ENCODE assay signal across 1 cellular context in genomic region chr13:30308548-30308947, GRCh38.
TF ChIP-seq lines count a peak whose summit lies in the region.

No MANE protein-coding gene starts in this region.

TF ChIP-seq in K562, 482 proteins besides CTCF, POLR2A, EP300 and RAD21 (continued from another document):
- TF ChIP-seq MLX (CRISPR knock-in tag; conservative IDR thresholded peaks at IDR 0.05) = no peak
- no peak for TF ChIP-seq NFRKB (IDR thresholded peaks at IDR 0.05; ENCODE audit: low read depth)
- TF ChIP-seq ZBTB43 (CRISPR knock-in tag; IDR thresholded peaks at IDR 0.05) = no peak
- TF ChIP-seq PRPF4 (IDR thresholded peaks at IDR 0.05; ENCODE audit: insufficient read depth, low read depth, low read length, poor library complexity, severe bottlenecking) = no peak
- no peak for TF ChIP-seq TBL1XR1 (IDR thresholded peaks at IDR 0.05; ENCODE audit: low read length in 2 of 2)
- no peak for TF ChIP-seq NCOA4 (IDR thresholded peaks at IDR 0.05; ENCODE audit: partially characterized antibody)
- TF ChIP-seq NR3C1 (CRISPR knock-in tag; IDR thresholded peaks at IDR 0.05) = no peak
- no peak for TF ChIP-seq ZNF584 (CRISPR knock-in tag; IDR thresholded peaks at IDR 0.05; ENCODE audit: low read depth)
- TF ChIP-seq ZNF274 (IDR thresholded peaks at IDR 0.05; ENCODE audit: borderline replicate concordance, low read depth, low read length) = no peak
- TF ChIP-seq ZNF830 (CRISPR knock-in tag; IDR thresholded peaks at IDR 0.05) = no peak
- TF ChIP-seq RBM15 (IDR thresholded peaks at IDR 0.05; ENCODE audit: insufficient read depth, low read length) = no peak
- TF ChIP-seq ZNF449 (CRISPR knock-in tag; IDR thresholded peaks at IDR 0.05) = no peak
- no peak for TF ChIP-seq ELF4 (CRISPR knock-in tag; IDR thresholded peaks at IDR 0.05)
- TF ChIP-seq GATA2 (CRISPR knock-in tag; IDR thresholded peaks at IDR 0.05) = no peak
- no peak for TF ChIP-seq ZMIZ1 (IDR thresholded peaks at IDR 0.05; ENCODE audit: low read depth in 2 of 2, low read length in 2 of 2)
- TF ChIP-seq PATZ1 (CRISPR knock-in tag; IDR thresholded peaks at IDR 0.05; ENCODE audit: borderline replicate concordance) = no peak
- no peak for TF ChIP-seq TGIF2 (CRISPR knock-in tag; IDR thresholded peaks at IDR 0.05)
- TF ChIP-seq ELF2 (CRISPR knock-in tag; IDR thresholded peaks at IDR 0.05) = no peak
- no peak for TF ChIP-seq HMG20B (CRISPR knock-in tag; IDR thresholded peaks at IDR 0.05)
- TF ChIP-seq PTBP1 (IDR thresholded peaks at IDR 0.05; ENCODE audit: low read depth, low read length) = no peak
- TF ChIP-seq SMARCA4 (IDR thresholded peaks at IDR 0.05) = peak; percentile 59
- no peak for TF ChIP-seq ZNF79 (CRISPR knock-in tag; IDR thresholded peaks at IDR 0.05; ENCODE audit: low read depth)
- TF ChIP-seq DPF2 (IDR thresholded peaks at IDR 0.05) = peak; percentile 76
- no peak for TF ChIP-seq GTF2F1 (IDR thresholded peaks at IDR 0.05; ENCODE audit: low read depth, low read length)
- no peak for TF ChIP-seq GTF2E2 (tag; IDR thresholded peaks at IDR 0.05)
- TF ChIP-seq KDM5B (IDR thresholded peaks at IDR 0.05; ENCODE audit: insufficient replicate concordance, low read depth, low read length) = no peak
- no peak for TF ChIP-seq FOXO4 (CRISPR knock-in tag; IDR thresholded peaks at IDR 0.05)
- TF ChIP-seq ARID3B (CRISPR knock-in tag; IDR thresholded peaks at IDR 0.05; ENCODE audit: borderline replicate concordance) = no peak
- TF ChIP-seq POLR2H (tag; IDR thresholded peaks at IDR 0.05; ENCODE audit: low read depth) = 0 out of 2 replicates have a peak, but pooled peaks have one; percentile 36
- no peak for TF ChIP-seq ZNF695 (CRISPR knock-in tag; IDR thresholded peaks at IDR 0.05)
- TF ChIP-seq ZNF707 (CRISPR knock-in tag; conservative IDR thresholded peaks at IDR 0.05) = no peak
- no peak for TF ChIP-seq KLF16 (IDR thresholded peaks at IDR 0.05)
- peak; percentile 37; the same call in 1 of the 2 replicates for TF ChIP-seq EHMT2 (IDR thresholded peaks at IDR 0.05)
- TF ChIP-seq MCM2 (IDR thresholded peaks at IDR 0.05; ENCODE audit: low read depth) = no peak
- no peak for TF ChIP-seq ZNF24 (IDR thresholded peaks at IDR 0.05)
- TF ChIP-seq GABPB2 (CRISPR knock-in tag; conservative IDR thresholded peaks at IDR 0.05) = no peak
- TF ChIP-seq NRF1 (conservative IDR thresholded peaks at IDR 0.05 in 1 of 2, IDR thresholded peaks at IDR 0.05 in 1 of 2) = no peak
- no peak for TF ChIP-seq TARDBP (IDR thresholded peaks at IDR 0.05)
- no peak for TF ChIP-seq CHD4 (IDR thresholded peaks at IDR 0.05; ENCODE audit: insufficient read depth, insufficient replicate concordance, low read depth, low read length, poor library complexity, severe bottlenecking)
- no peak for TF ChIP-seq CBX5 (IDR thresholded peaks at IDR 0.05; ENCODE audit: borderline replicate concordance, low read depth)
- peak; percentile 97 for TF ChIP-seq MAFF (IDR thresholded peaks at IDR 0.05; ENCODE audit: low read length)
- no peak for TF ChIP-seq PRMT5 (CRISPR knock-in tag; IDR thresholded peaks at IDR 0.05)
- TF ChIP-seq ATF1 (CRISPR knock-in tag; IDR thresholded peaks at IDR 0.05) = no peak
- TF ChIP-seq ATF1 (tag; IDR thresholded peaks at IDR 0.05) = 0 out of 2 replicates have a peak, but pooled peaks have one; percentile 7
- TF ChIP-seq PREB (CRISPR knock-in tag; IDR thresholded peaks at IDR 0.05) = no peak
- peak; percentile 96 for TF ChIP-seq C11orf30 (IDR thresholded peaks at IDR 0.05; ENCODE audit: low read depth)
- TF ChIP-seq TRIM28 (IDR thresholded peaks at IDR 0.05) = no peak
- no peak for TF ChIP-seq FOXA1 (IDR thresholded peaks at IDR 0.05; ENCODE audit: borderline replicate concordance)
- TF ChIP-seq MED1 (CRISPR knock-in tag; IDR thresholded peaks at IDR 0.05; ENCODE audit: borderline replicate concordance) = no peak
- no peak for TF ChIP-seq HOMEZ (CRISPR knock-in tag; IDR thresholded peaks at IDR 0.05)
- no peak for TF ChIP-seq POU5F1 (IDR thresholded peaks at IDR 0.05; ENCODE audit: borderline replicate concordance, low read depth, low read length, partially characterized antibody)
- no peak for TF ChIP-seq ZNF253 (CRISPR knock-in tag; conservative IDR thresholded peaks at IDR 0.05)
- TF ChIP-seq SREBF1 (IDR thresholded peaks at IDR 0.05; ENCODE audit: borderline replicate concordance, low read depth, low read length) = no peak
- TF ChIP-seq ELF1 (tag; IDR thresholded peaks at IDR 0.05) = no peak
- TF ChIP-seq NFE2L1 (tag; IDR thresholded peaks at IDR 0.05; ENCODE audit: borderline replicate concordance, low read depth) = peak; percentile 98
- no peak for TF ChIP-seq WHSC1 (IDR thresholded peaks at IDR 0.05; ENCODE audit: low read length)
- no peak for TF ChIP-seq SMARCB1 (IDR thresholded peaks at IDR 0.05; ENCODE audit: insufficient read length, low read depth)
- no peak for TF ChIP-seq TCF7 (IDR thresholded peaks at IDR 0.05; ENCODE audit: borderline replicate concordance)
- TF ChIP-seq FOXK2 (conservative IDR thresholded peaks at IDR 0.05 in 1 of 2, IDR thresholded peaks at IDR 0.05 in 1 of 2; ENCODE audit: low read depth in 2 of 2) = 0 out of 4 replicates have a peak, but pooled peaks of 1 of the 2 experiments have one; percentile 28
- TF ChIP-seq PTTG1 (tag; IDR thresholded peaks at IDR 0.05; ENCODE audit: low read depth) = no peak
- no peak for TF ChIP-seq SMAD2 (IDR thresholded peaks at IDR 0.05; ENCODE audit: low read depth, low read length)
- no peak for TF ChIP-seq SMAD4 (CRISPR knock-in tag; conservative IDR thresholded peaks at IDR 0.05)
- no peak for TF ChIP-seq ID3 (CRISPR knock-in tag; IDR thresholded peaks at IDR 0.05)
- TF ChIP-seq ID3 (tag; IDR thresholded peaks at IDR 0.05) = no peak
TF ChIP-seq in K562: peak in this region for 43.
